Comparison of ENCODE assay signal across 29 cellular contexts in the genomic region with DNA sequence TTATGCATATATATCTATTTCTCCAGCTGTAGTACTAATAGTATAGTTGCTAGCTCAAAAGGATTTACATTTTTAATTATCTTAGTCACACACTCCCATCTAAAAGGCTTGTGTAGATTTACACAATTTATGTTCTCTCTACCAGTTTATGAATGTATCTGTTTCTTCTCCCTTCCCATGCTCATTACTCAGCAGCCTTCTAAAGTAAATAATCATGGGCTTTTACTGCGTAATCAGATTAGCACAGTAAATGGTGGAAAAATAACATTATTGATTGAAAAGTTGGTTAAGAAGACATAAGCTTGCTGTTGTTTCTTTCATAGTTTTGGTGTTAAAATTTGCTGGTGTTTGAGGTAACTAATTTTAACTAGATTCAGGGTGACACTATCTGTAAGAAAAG.
DNase-seq lines count a peak whose midpoint lies in the region; ATAC-seq and TF ChIP-seq lines count a peak whose summit lies in the region.
"Had no signal": no experiment of that assay in that cellular context is flagged by ENCODE, and none has a peak within 500 bp of the region (broad histone marks: within the 10 kb centered on the region; RNA-seq: fewer than 3 reads in every experiment).

No MANE protein-coding gene starts in this region.

- no peaks in the 10 kb centered on the region for H3K27me3 Mint-ChIP-seq in CD8-positive, alpha-beta T cell (ENCODE audit: low read depth)
- H3K27me3 Mint-ChIP-seq in central memory CD8-positive, alpha-beta T cell = no peaks in the 10 kb centered on the region
- no peaks in the 10 kb centered on the region for H3K27me3 Mint-ChIP-seq in naive thymus-derived CD4-positive, alpha-beta T cell
- H3K27me3 Mint-ChIP-seq: activated B cell treated with CpG ODN at 0.5 μM for 24 hours; brain; stimulated activated memory B cell treated with anti-CD40 and anti-IgM and Interleukin-4, amounts not matched to agents 10 μg/mL and 1 μg/mL and 100 μg/mL, for 72 hours had no signal

- no peak for TF ChIP-seq CTCF in CD8-positive, alpha-beta T cell (IDR thresholded peaks at IDR 0.05)

- CTCF ChIA-PET in CD8-positive, alpha-beta T cell (lab: Charles Lee) = interaction anchor here (1.0 to 1.5 kb wide), 2 partner anchors 88 to 139 kb away, joined by 3 to 4 read pairs; no protein-coding TSS in a partner anchor
- CTCF ChIA-PET in naive thymus-derived CD4-positive, alpha-beta T cell (lab: Charles Lee) = interaction anchor here (0.6 to 0.9 kb wide), 2 partner anchors 14 to 142 kb away, joined by 3 read pairs; no protein-coding TSS in a partner anchor

- no peaks in the 10 kb centered on the region for H3K9me3 Mint-ChIP-seq in CD8-positive, alpha-beta T cell
- H3K9me3 Mint-ChIP-seq in central memory CD8-positive, alpha-beta T cell = no peaks in the 10 kb centered on the region
- peaks cover 0 to 14% (median 5%) of the 10 kb centered on the region in 11 donors for H3K9me3 Mint-ChIP-seq in naive thymus-derived CD4-positive, alpha-beta T cell

- no peaks in the 10 kb centered on the region for H3K27me3 ChIP-seq in CD8-positive, alpha-beta T cell (ENCODE audit: insufficient read depth, low read length)
- H3K27me3 ChIP-seq in naive thymus-derived CD4-positive, alpha-beta T cell (ENCODE audit: control insufficient read depth in 2 of 2, insufficient read depth in 2 of 2, low read length in 2 of 2) = no peaks in the 10 kb centered on the region
- H3K27me3 ChIP-seq: adrenal gland, neural progenitor cell had no signal

- H3K27ac Mint-ChIP-seq in CD8-positive, alpha-beta T cell = peak overlapping the region; percentile 84
- peak overlapping the region; percentile 16 for H3K27ac Mint-ChIP-seq in central memory CD8-positive, alpha-beta T cell (ENCODE audit: low read depth)
- H3K27ac Mint-ChIP-seq in naive thymus-derived CD4-positive, alpha-beta T cell = peak overlapping the region in 8 of 9 donors; percentile 19 to 86 (median 38)
- H3K27ac Mint-ChIP-seq: activated B cell treated with CpG ODN at 0.5 μM for 24 hours; CD14-positive monocyte; neural progenitor cell; stimulated activated memory B cell treated with anti-CD40 and anti-IgM and Interleukin-4, amounts not matched to agents 10 μg/mL and 1 μg/mL and 100 μg/mL, for 72 hours had no signal

- H3K4me1 ChIP-seq in CD8-positive, alpha-beta T cell (ENCODE audit: insufficient read depth, low read length) = peaks cover 21% of the 10 kb centered on the region
- H3K4me1 ChIP-seq in naive thymus-derived CD4-positive, alpha-beta T cell (ENCODE audit: control insufficient read depth in 2 of 2, insufficient read depth in 2 of 2, low read length in 2 of 2) = peaks cover 0 to 5% of the 10 kb centered on the region in 2 donors
- H3K4me1 ChIP-seq: adrenal gland, parathyroid adenoma had no signal

- ATAC-seq in CD8-positive, alpha-beta T cell = no peak
- no peak for ATAC-seq in central memory CD8-positive, alpha-beta T cell (replicated peaks; ENCODE audit: extremely low read depth, poor library complexity, severe bottlenecking)
- ATAC-seq in naive thymus-derived CD4-positive, alpha-beta T cell = no peak
- ATAC-seq: sciatic nerve; stimulated activated memory B cell treated with anti-CD40 and anti-IgM and Interleukin-4, amounts not matched to agents 10 μg/mL and 1 μg/mL and 100 μg/mL, for 72 hours had no signal

- peaks cover 25% of the 10 kb centered on the region for H3K36me3 Mint-ChIP-seq in CD8-positive, alpha-beta T cell
- no peaks in the 10 kb centered on the region for H3K36me3 Mint-ChIP-seq in central memory CD8-positive, alpha-beta T cell (ENCODE audit: insufficient read depth)
- H3K36me3 Mint-ChIP-seq in naive thymus-derived CD4-positive, alpha-beta T cell = peaks cover 0 to 28% (median 17%) of the 10 kb centered on the region in 5 donors
- H3K36me3 Mint-ChIP-seq: CD14-positive monocyte had no signal

- H3K4me3 ChIP-seq in CD8-positive, alpha-beta T cell (ENCODE audit: low read depth, low read length) = no peak overlapping the region
- no peak overlapping the region for H3K4me3 ChIP-seq in naive thymus-derived CD4-positive, alpha-beta T cell (ENCODE audit: low read length)
- H3K4me3 ChIP-seq: adrenal gland, GM23248, lung, neural progenitor cell had no signal

- H3K27ac ChIP-seq in CD8-positive, alpha-beta T cell (ENCODE audit: low read depth, low read length) = no peak overlapping the region
- H3K27ac ChIP-seq in naive thymus-derived CD4-positive, alpha-beta T cell (ENCODE audit: low read depth, low read length) = no peak overlapping the region
- H3K27ac ChIP-seq: adrenal gland, epithelial cell of prostate, GM23248, neural progenitor cell, parathyroid adenoma had no signal

- intact Hi-C loops in CD8-positive, alpha-beta T cell (cut with DNase I, micrococcal nuclease) = no loop called here
- intact Hi-C loops in naive thymus-derived CD4-positive, alpha-beta T cell (cut with micrococcal nuclease) = loop anchor here in 1 of 2 donors (2.0 kb wide), 1 partner anchor 13 kb away; no protein-coding TSS in a partner anchor

- in situ Hi-C loops in KBM-7 (cut with MboI; ENCODE audit: low pct_unique_long_range_greater_than_20kb, low sequenced_read_pairs) = no loop called here

- no peak for DNase-seq in CD8-positive, alpha-beta T cell
- DNase-seq in HuH-7.5 (ENCODE audit: low spot score) (peak; percentile 52), KBM-7 (no peak), SKM-1 (lab: John Stamatoyannopoulos, UW; ENCODE audit: unreplicated experiment) (no peak), NAMALWA (ENCODE audit: low spot score) (no peak)
- DNase-seq in central memory CD8-positive, alpha-beta T cell (ENCODE audit: low spot score in 2 of 2) = no peak
- no peak for DNase-seq in naive thymus-derived CD4-positive, alpha-beta T cell
- DNase-seq: activated B cell treated with CpG ODN at 0.5 μM for 24 hours; activated CD4-positive, alpha-beta T cell treated with anti-CD3 and anti-CD28 coated beads, Interleukin-2, amount 50 U/mL, for 4 hours; activated effector memory CD4-positive, alpha-beta T cell treated with Interleukin-2 at 50 U/mL for 16 hours; adrenal gland; effector CD8-positive, alpha-beta T cell; foreskin fibroblast; GM23248; head of caudate nucleus; kidney glomerular epithelial cell; NCI-H1105; NCI-H1930; NCI-H526; Right ventricle myocardium superior; stimulated activated CD4-positive, alpha-beta T cell treated with anti-CD3 and anti-CD28 coated beads, Interleukin-4, amount 100 ng/mL, for 24 hours had no signal

- H3K36me3 ChIP-seq in CD8-positive, alpha-beta T cell (ENCODE audit: insufficient read depth, low read length) = no peaks in the 10 kb centered on the region
- H3K36me3 ChIP-seq in naive thymus-derived CD4-positive, alpha-beta T cell (ENCODE audit: control insufficient read depth in 2 of 3, insufficient read depth in 3 of 3, low read length in 3 of 3) = no peaks in the 10 kb centered on the region
- H3K36me3 ChIP-seq: adrenal gland, neural progenitor cell had no signal

- H3K4me1 Mint-ChIP-seq in CD8-positive, alpha-beta T cell (ENCODE audit: low read depth) = peaks cover 56% of the 10 kb centered on the region
- H3K4me1 Mint-ChIP-seq in central memory CD8-positive, alpha-beta T cell = peaks cover 65% of the 10 kb centered on the region
- H3K4me1 Mint-ChIP-seq in naive thymus-derived CD4-positive, alpha-beta T cell = peaks cover 13 to 70% (median 60%) of the 10 kb centered on the region in 7 donors
- H3K4me1 Mint-ChIP-seq: CD14-positive monocyte, neural progenitor cell had no signal

- POLR2A ChIA-PET in CD8-positive, alpha-beta T cell (lab: Charles Lee) = no interaction called here
- POLR2A ChIA-PET in naive thymus-derived CD4-positive, alpha-beta T cell (lab: Charles Lee) = interaction anchor here (0.6 kb wide), 1 partner anchor 133 kb away, joined by 3 read pairs; no protein-coding TSS in a partner anchor

- no peaks in the 10 kb centered on the region for H3K9me3 ChIP-seq in CD8-positive, alpha-beta T cell (ENCODE audit: low read length)
- H3K9me3 ChIP-seq in naive thymus-derived CD4-positive, alpha-beta T cell (ENCODE audit: control insufficient read depth in 2 of 3, low read length in 3 of 3) = no peaks in the 10 kb centered on the region
- H3K9me3 ChIP-seq: adrenal gland had no signal

- no peak overlapping the region for H3K4me3 Mint-ChIP-seq in CD8-positive, alpha-beta T cell
- no peak overlapping the region for H3K4me3 Mint-ChIP-seq in central memory CD8-positive, alpha-beta T cell
- H3K4me3 Mint-ChIP-seq in naive thymus-derived CD4-positive, alpha-beta T cell = peak overlapping the region in 4 of 10 donors; percentile 6 to 41 (median 26)
- H3K4me3 Mint-ChIP-seq: activated B cell treated with CpG ODN at 0.5 μM for 24 hours; brain; CD14-positive monocyte; neural progenitor cell; stimulated activated memory B cell treated with anti-CD40 and anti-IgM and Interleukin-4, amounts not matched to agents 10 μg/mL and 1 μg/mL and 100 μg/mL, for 72 hours had no signal

Comparison
In these comparisons a context has a peak if more than half of its experiments do, and no peak if none do; other contexts are left out.
1. H3K27ac Mint-ChIP-seq: peak in every context shown above with its lines; median percentile 84 in CD8-positive, alpha-beta T cell; 38 in naive thymus-derived CD4-positive, alpha-beta T cell; 16 in central memory CD8-positive, alpha-beta T cell.